9 cellular contexts compared by ENCODE assay signal in genomic region chr7:151754142-151754590, GRCh38.
DNase-seq lines count a peak whose midpoint lies in the region; ATAC-seq and TF ChIP-seq lines count a peak whose summit lies in the region.
"Had no signal": no experiment of that assay in that cellular context is flagged by ENCODE, and none has a peak within 500 bp of the region (broad histone marks: within the 10 kb centered on the region; RNA-seq: fewer than 3 reads in every experiment).

No MANE protein-coding gene starts in this region.

- peaks cover 18% of the 10 kb centered on the region for H3K4me1 Mint-ChIP-seq in activated naive CD4-positive, alpha-beta T cell treated with anti-CD3 and anti-CD28 coated beads for 36 hours (ENCODE audit: low read depth)
- H3K4me1 Mint-ChIP-seq in activated T-helper 17 cell treated with anti-CD3 and anti-CD28 coated beads, Interleukin-2, amount 50 U/mL, for 72 hours = peaks cover 12% of the 10 kb centered on the region

- peak overlapping the region; percentile 88 for H2BK5ac ChIP-seq in IMR-90 (ENCODE audit: low read depth, low read length, poor library complexity, severe bottlenecking)

- H3K79me1 ChIP-seq in IMR-90 (ENCODE audit: low read depth in 1 of 2, low read length in 2 of 2) = peaks cover 0 to 9% of the 10 kb centered on the region in 2 experiments; a peak in 1 of 4 replicates

- H3K56ac ChIP-seq in IMR-90 (ENCODE audit: extremely low read depth, insufficient read depth, low read length) = peak overlapping the region; percentile 77

- H3K9ac ChIP-seq in IMR-90 (ENCODE audit: low read depth, low read length) (no peak overlapping the region), adipocyte (ENCODE audit: low read length) (peak overlapping the region; percentile 39)

- ATAC-seq in IMR-90 (ENCODE audit: low read depth) = peak; percentile 85
- ATAC-seq in activated T-helper 17 cell treated with anti-CD3 and anti-CD28 coated beads, Interleukin-2, amount 50 U/mL, for 72 hours (replicated peaks) = no peak
- ATAC-seq in HG02642 (IDR thresholded peaks at IDR 0.05; ENCODE audit: poor library complexity, unreplicated experiment) = no peak
- ATAC-seq: naive thymus-derived CD8-positive, alpha-beta T cell had no signal

- no peak overlapping the region; the same call in 1 of the 2 replicates for H3K4me2 ChIP-seq in IMR-90 (ENCODE audit: low read depth, low read length)

- H3K4ac ChIP-seq in IMR-90 (ENCODE audit: low read depth, low read length) = peak overlapping the region; percentile 95

- peak overlapping the region; percentile 85 to 95 for H4K8ac ChIP-seq in IMR-90 (ENCODE audit: low read depth in 2 of 2, low read length in 2 of 2)

- H3K4me1 ChIP-seq in IMR-90 (ENCODE audit: control insufficient read depth, insufficient read depth, low read length) (peaks cover 36% of the 10 kb centered on the region), adipocyte (ENCODE audit: control insufficient read depth, insufficient read depth, low read length) (peaks cover 39% of the 10 kb centered on the region), cardiac muscle cell (ENCODE audit: low read depth) (peaks cover 4% of the 10 kb centered on the region)

- DNase-seq in activated naive CD4-positive, alpha-beta T cell treated with anti-CD3 and anti-CD28 coated beads for 36 hours = peak; percentile 32
- no peak for DNase-seq in activated naive CD4-positive, alpha-beta T cell (lab: John Stamatoyannopoulos, UW)
- DNase-seq in IMR-90 (peak; percentile 99), adipocyte (ENCODE audit: low read depth) (peak; percentile 97), cardiac muscle cell (ENCODE audit: low read depth in 1 of 2, low spot score in 1 of 2) (peak; percentile 92 to 99), posterior vena cava (ENCODE audit: low spot score) (peak; percentile 95)

- peak overlapping the region; percentile 99 for H2BK20ac ChIP-seq in IMR-90 (ENCODE audit: low read depth, low read length)

- H3K27ac ChIP-seq in IMR-90 (ENCODE audit: insufficient read depth, low read length) (peak overlapping the region; percentile 91), cardiac muscle cell (peak overlapping the region; percentile 81)

- peak; percentile 99 for TF ChIP-seq CTCF in IMR-90 (conservative IDR thresholded peaks at IDR 0.05; ENCODE audit: low read depth, low read length)
- TF ChIP-seq CTCF in cardiac muscle cell (IDR thresholded peaks at IDR 0.05; ENCODE audit: low read depth, low read length) = peak; percentile 99

- in situ Hi-C loops in IMR-90 (cut with MboI; ENCODE audit: low sequenced_read_pairs) = loop anchor here (25.0 kb wide), 2 partner anchors 292 to 392 kb away; no protein-coding TSS in a partner anchor

- H3K27me3 ChIP-seq in IMR-90 (ENCODE audit: control insufficient read depth, insufficient read depth, low read length) (no peaks in the 10 kb centered on the region), adipocyte (replicated peaks; ENCODE audit: control insufficient read depth, insufficient read depth, low read length) (no peaks in the 10 kb centered on the region), cardiac muscle cell (no peaks in the 10 kb centered on the region)

- no peaks in the 10 kb centered on the region for H3K27me3 Mint-ChIP-seq in activated naive CD4-positive, alpha-beta T cell treated with anti-CD3 and anti-CD28 coated beads for 36 hours (ENCODE audit: low read depth)
- H3K27me3 Mint-ChIP-seq in activated T-helper 17 cell treated with anti-CD3 and anti-CD28 coated beads, Interleukin-2, amount 50 U/mL, for 72 hours = no peaks in the 10 kb centered on the region
- H3K27me3 Mint-ChIP-seq: naive thymus-derived CD8-positive, alpha-beta T cell had no signal

- H4K5ac ChIP-seq in IMR-90 (ENCODE audit: low read depth, low read length) = peak overlapping the region; percentile 80

- no peaks in the 10 kb centered on the region for H3K36me3 ChIP-seq in IMR-90 (ENCODE audit: control insufficient read depth, insufficient read depth, low read length)
- H3K36me3 ChIP-seq in adipocyte (ENCODE audit: control insufficient read depth, insufficient read depth, low read length, severe bottlenecking) = no peaks in the 10 kb centered on the region
- H3K36me3 ChIP-seq in cardiac muscle cell = no peaks in the 10 kb centered on the region

- H3K9me3 Mint-ChIP-seq in activated naive CD4-positive, alpha-beta T cell treated with anti-CD3 and anti-CD28 coated beads for 36 hours = no peaks in the 10 kb centered on the region
- no peaks in the 10 kb centered on the region for H3K9me3 Mint-ChIP-seq in activated T-helper 17 cell treated with anti-CD3 and anti-CD28 coated beads, Interleukin-2, amount 50 U/mL, for 72 hours

- peak overlapping the region; percentile 92 for H2AFZ ChIP-seq in IMR-90 (replicated peaks; ENCODE audit: low read length, poor library complexity)

- no peak overlapping the region for H3K27ac Mint-ChIP-seq in activated naive CD4-positive, alpha-beta T cell treated with anti-CD3 and anti-CD28 coated beads for 36 hours
- H3K27ac Mint-ChIP-seq in activated T-helper 17 cell treated with anti-CD3 and anti-CD28 coated beads, Interleukin-2, amount 50 U/mL, for 72 hours = no peak overlapping the region

- dilution Hi-C loops in IMR-90 (cut with HindIII; ENCODE audit: low sequenced_read_pairs, unreplicated experiment) = no loop called here

- H3K4me3 ChIP-seq in IMR-90 (ENCODE audit: insufficient read depth, low read depth, low read length) (no peak overlapping the region), adipocyte (ENCODE audit: low read length) (no peak overlapping the region), cardiac muscle cell (no peak overlapping the region)

- intact Hi-C loops in activated naive CD4-positive, alpha-beta T cell treated with anti-CD3 and anti-CD28 coated beads for 36 hours (cut with micrococcal nuclease) = loop anchor here (1.0 kb wide), 1 partner anchor 28 kb away; no protein-coding TSS in a partner anchor
- intact Hi-C loops in IMR-90 (cut with micrococcal nuclease) = loop anchor here (1.0 to 2.0 kb wide), 3 partner anchors 55 to 294 kb away; no protein-coding TSS in a partner anchor
- intact Hi-C loops in posterior vena cava (cut with DNase I) = loop anchor here in 1 of 2 donors (10.0 kb wide), 1 partner anchor 289 kb away; no protein-coding TSS in a partner anchor

- peaks cover 22% of the 10 kb centered on the region for H3K9me1 ChIP-seq in IMR-90 (ENCODE audit: insufficient read depth, low read length)

- POLR2A ChIA-PET in IMR-90 (lab: Charles Lee; ENCODE audit: unreplicated experiment) = no interaction called here

- no peaks in the 10 kb centered on the region for H4K20me1 ChIP-seq in IMR-90 (ENCODE audit: insufficient read depth, low read length)

- 0% methylated on average over 8 of the region's 14 CpGs; no CpG with 5 or more reads in 1 of the 2 experiments for WGBS in IMR-90 (ENCODE audit: extremely low coverage in 2 of 2, insufficient read length in 1 of 2), 2 experiments

- peak overlapping the region; percentile 99 for H2BK120ac ChIP-seq in IMR-90 (ENCODE audit: low read depth, low read length)

- peak overlapping the region; percentile 70; the same call in 1 of the 2 replicates for H3K23ac ChIP-seq in IMR-90 (ENCODE audit: low read depth, low read length)

- CTCF ChIA-PET in activated naive CD4-positive, alpha-beta T cell treated with anti-CD3 and anti-CD28 coated beads for 36 hours (lab: Charles Lee) = interaction anchor here (0.9 kb wide), 1 partner anchor 28 kb away, joined by 4 read pairs; no protein-coding TSS in a partner anchor
- CTCF ChIA-PET in IMR-90 (lab: Yijun Ruan, JAX) = interaction anchor here (0.5 to 2.1 kb wide), 7 partner anchors 9 to 400 kb away, joined by 3 to 7 read pairs (median 3); no protein-coding TSS in a partner anchor

- TF ChIP-seq RAD21 in IMR-90 (IDR thresholded peaks at IDR 0.05; ENCODE audit: low read length) = peak; percentile 74

- peak overlapping the region; percentile 99 for H4K91ac ChIP-seq in IMR-90 (ENCODE audit: insufficient read depth, low read depth, low read length)

- peak overlapping the region; percentile 95 for H2AK9ac ChIP-seq in IMR-90 (replicated peaks; ENCODE audit: low read depth, low read length, poor library complexity)

- BruUV-seq in IMR-90 (replicated peaks; lab: Mats Ljungman, UMichigan) = no TSS peak

- H3K9me3 ChIP-seq in IMR-90 (ENCODE audit: control insufficient read depth, insufficient read depth, low read length) (no peaks in the 10 kb centered on the region), adipocyte (ENCODE audit: control insufficient read depth, low read length) (no peaks in the 10 kb centered on the region), cardiac muscle cell (ENCODE audit: low read depth) (no peaks in the 10 kb centered on the region)

- peak overlapping the region; percentile 74 for H3K18ac ChIP-seq in IMR-90 (ENCODE audit: low read depth, low read length)

- peak overlapping the region; percentile 100 for H2AK5ac ChIP-seq in IMR-90 (ENCODE audit: low read depth, low read length)

- H3K36me3 Mint-ChIP-seq in activated naive CD4-positive, alpha-beta T cell treated with anti-CD3 and anti-CD28 coated beads for 36 hours (ENCODE audit: low read depth) = no peaks in the 10 kb centered on the region
- H3K36me3 Mint-ChIP-seq in activated T-helper 17 cell treated with anti-CD3 and anti-CD28 coated beads, Interleukin-2, amount 50 U/mL, for 72 hours (ENCODE audit: low read depth) = no peaks in the 10 kb centered on the region

- H2BK15ac ChIP-seq in IMR-90 (ENCODE audit: low read depth, low read length) = peak overlapping the region; percentile 100

- peak overlapping the region; percentile 81 for H3K14ac ChIP-seq in IMR-90 (replicated peaks; ENCODE audit: low read depth, low read length)

- H3K4me3 Mint-ChIP-seq in activated naive CD4-positive, alpha-beta T cell treated with anti-CD3 and anti-CD28 coated beads for 36 hours = no peak overlapping the region
- no peak overlapping the region for H3K4me3 Mint-ChIP-seq in activated T-helper 17 cell treated with anti-CD3 and anti-CD28 coated beads, Interleukin-2, amount 50 U/mL, for 72 hours

- no peak for TF ChIP-seq POLR2A in IMR-90 (IDR thresholded peaks at IDR 0.05; ENCODE audit: low read depth, low read length)

TF ChIP-seq in IMR-90, 13 proteins besides CTCF, POLR2A, EP300 and RAD21 (continues in another document):
- peak; percentile 15; the same call in 1 of the 2 replicates for TF ChIP-seq MAFK (IDR thresholded peaks at IDR 0.05; ENCODE audit: low read depth, low read length)
- peak; percentile 89 for TF ChIP-seq BHLHE40 (IDR thresholded peaks at IDR 0.05; ENCODE audit: low read depth, low read length)
- TF ChIP-seq FOS (IDR thresholded peaks at IDR 0.05; ENCODE audit: low read depth, low read length) = peak; percentile 98
- peak; percentile 77; the same call in 1 of the 2 replicates for TF ChIP-seq CHD1 (IDR thresholded peaks at IDR 0.05; ENCODE audit: low read depth, low read length)
- no peak; the same call in 1 of the 2 replicates for TF ChIP-seq USF2 (IDR thresholded peaks at IDR 0.05; ENCODE audit: low read depth, low read length)

Comparison
In these comparisons a context has a peak if more than half of its experiments do, and no peak if none do; other contexts are left out.
1. DNase-seq: peak in activated naive CD4-positive, alpha-beta T cell treated with anti-CD3 and anti-CD28 coated beads for 36 hours (single experiment), IMR-90 (single experiment), adipocyte (single experiment), cardiac muscle cell (2 of 2) and posterior vena cava (single experiment); none in activated naive CD4-positive, alpha-beta T cell (0 of 4).